In the genomic region with DNA sequence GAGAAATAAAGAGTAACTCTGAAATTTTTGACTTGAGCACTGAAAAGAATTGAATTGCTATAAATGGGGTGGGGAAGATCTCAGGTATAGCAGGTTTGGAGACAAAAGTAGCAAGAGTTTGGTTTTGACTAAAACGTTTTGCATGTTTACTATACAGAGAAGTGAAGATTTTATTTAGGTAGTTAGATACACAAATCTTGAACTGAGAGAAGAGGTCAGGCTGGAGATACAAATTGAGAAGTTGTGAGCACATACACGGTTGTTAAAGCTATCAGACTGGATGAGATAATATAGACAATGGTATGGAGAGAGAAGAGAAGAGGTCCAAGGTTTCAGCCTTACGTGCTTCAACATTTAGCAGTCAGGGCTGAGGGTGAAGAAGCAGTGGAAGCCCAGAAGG, we compare ENCODE assay signal across 34 cellular contexts.
"Had no signal": no experiment of that assay in that cellular context is flagged by ENCODE, and none has a peak within 500 bp of the region (broad histone marks: within the 10 kb centered on the region; RNA-seq: fewer than 3 reads in every experiment).

No MANE protein-coding gene starts in this region.

- DNase-seq: Karpas-422, MG63, MM.1S, NCI-H1048, NCI-H1092, NCI-H1092 treated with DMSO at 0.1 percent for 48 hours, NCI-H1105, NCI-H1105 treated with DMSO at 0.1 percent for 48 hours, NCI-H1417, NCI-H1417 treated with DMSO at 0.1 percent for 48 hours, NCI-H1436, NCI-H1436 treated with DMSO at 0.1 percent for 48 hours, NCI-H146, NCI-H1694, NCI-H1694 treated with DMSO at 0.1 percent for 48 hours, NCI-H187, NCI-H187 treated with DMSO at 0.1 percent for 48 hours, NCI-H1930, NCI-H2029, NCI-H2029 treated with DMSO at 0.1 percent for 48 hours, NCI-H2081, NCI-H2081 treated with DMSO at 0.1 percent for 48 hours, NCI-H2107, NCI-H2171, NCI-H2171 treated with DMSO at 0.1 percent for 48 hours, NCI-H2227 treated with DMSO at 0.1 percent for 48 hours, NCI-H226, NCI-H345, NCI-H446, NCI-H446 treated with DMSO at 0.1 percent for 48 hours, NCI-H510A, NCI-H510A treated with DMSO at 0.1 percent for 48 hours, NCI-H524, NCI-H524 treated with DMSO at 0.1 percent for 48 hours had no signal
